In genomic region chr3:16286161-16286560, GRCh38 we compare ENCODE assay signal across 8 cellular contexts. TPM values are rescaled to one million over a fixed set of nuclear protein-coding genes. Genes with fewer than 3 reads are reported as not detected.
DNase-seq lines count a peak whose midpoint lies in the region; ATAC-seq, FAIRE-seq and TF ChIP-seq lines count a peak whose summit lies in the region.

No MANE protein-coding gene starts in this region.

- peaks cover 22% of the 10 kb centered on the region for H3K4me1 Mint-ChIP-seq in HFFc6 (ENCODE audit: low read depth)

- H3K36me3 Mint-ChIP-seq in HFFc6 (ENCODE audit: low read depth) = no peaks in the 10 kb centered on the region

- no peaks in the 10 kb centered on the region; the same call in 1 of the 2 replicates for H3K27me3 Mint-ChIP-seq in HFFc6 (ENCODE audit: insufficient read depth)

- H3K27ac Mint-ChIP-seq in HFFc6 = no peak overlapping the region

- H3K4me3 ChIP-seq in neutrophil (ENCODE audit: low read depth in 1 of 2, low read length in 1 of 2) = no peak overlapping the region

- no peaks in the 10 kb centered on the region for H3K36me3 ChIP-seq in neutrophil

- intact Hi-C loops in head of caudate nucleus (cut with DNase I) = loop anchor here (5.0 kb wide), 1 partner anchor 266 kb away; no protein-coding TSS in a partner anchor

- H3K4me3 Mint-ChIP-seq in HFFc6 = no peak overlapping the region

- TF ChIP-seq CTCF in neutrophil (IDR thresholded peaks at IDR 0.05) (no peak), HFFc6 (IDR thresholded peaks at IDR 0.05) (no peak)

- DNase-seq in GM18507 (ENCODE audit: extremely low spot score, insufficient read length, low read depth) (no peak), activated T-cell treated with anti-CD3 and anti-CD28 coated beads for 24 hours (ENCODE audit: low read depth) (peak; percentile 64), HFFc6 (no peak), head of caudate nucleus (no peak), SKM-1 treated with dmso at 0.1 percent for 144 hours (lab: John Stamatoyannopoulos, UW; ENCODE audit: unreplicated experiment) (no peak), glomerular visceral epithelial cell (ENCODE audit: extremely low spot score) (no peak)

- ATAC-seq in HG02981 (IDR thresholded peaks at IDR 0.05; ENCODE audit: unreplicated experiment) = peak; percentile 55

- no peaks in the 10 kb centered on the region for H3K27me3 ChIP-seq in neutrophil

- peaks cover 26 to 36% of the 10 kb centered on the region in 2 experiments for H3K4me1 ChIP-seq in neutrophil (ENCODE audit: control insufficient read depth in 1 of 2, insufficient read depth in 1 of 2, low read depth in 1 of 2, low read length in 1 of 2)

- FAIRE-seq in GM18507 (lab: Jason Lieb, UNC) = peak; percentile 69

- peak overlapping the region; percentile 69 for H3K27ac ChIP-seq in neutrophil

- H3K9me3 ChIP-seq in neutrophil = no peaks in the 10 kb centered on the region

- H3K9me3 Mint-ChIP-seq in HFFc6 = no peaks in the 10 kb centered on the region

RNA-seq across cellular contexts. Expression of gene OXNAD1, which starts 21.1 kb away (rescaled TPM):
- total RNA-seq in HFFc6 (2021; fragmentation: NEBNext Ultra II Directional; extraction: Animal tissue kit (Norgen Biotek cat#: 25700)) = 1 to 10 TPM; 6.4 to 8.7 (median 8.1) TPM

RNA-seq across cellular contexts. Expression of gene DPH3, which starts 21.4 kb away (rescaled TPM):
- 10 to 100 TPM; 35.5 to 49.8 (median 44.3) TPM for total RNA-seq in HFFc6 (2021; fragmentation: NEBNext Ultra II Directional; extraction: Animal tissue kit (Norgen Biotek cat#: 25700))
